Comparison of ENCODE assay signal across 8 cellular contexts in the genomic region with DNA sequence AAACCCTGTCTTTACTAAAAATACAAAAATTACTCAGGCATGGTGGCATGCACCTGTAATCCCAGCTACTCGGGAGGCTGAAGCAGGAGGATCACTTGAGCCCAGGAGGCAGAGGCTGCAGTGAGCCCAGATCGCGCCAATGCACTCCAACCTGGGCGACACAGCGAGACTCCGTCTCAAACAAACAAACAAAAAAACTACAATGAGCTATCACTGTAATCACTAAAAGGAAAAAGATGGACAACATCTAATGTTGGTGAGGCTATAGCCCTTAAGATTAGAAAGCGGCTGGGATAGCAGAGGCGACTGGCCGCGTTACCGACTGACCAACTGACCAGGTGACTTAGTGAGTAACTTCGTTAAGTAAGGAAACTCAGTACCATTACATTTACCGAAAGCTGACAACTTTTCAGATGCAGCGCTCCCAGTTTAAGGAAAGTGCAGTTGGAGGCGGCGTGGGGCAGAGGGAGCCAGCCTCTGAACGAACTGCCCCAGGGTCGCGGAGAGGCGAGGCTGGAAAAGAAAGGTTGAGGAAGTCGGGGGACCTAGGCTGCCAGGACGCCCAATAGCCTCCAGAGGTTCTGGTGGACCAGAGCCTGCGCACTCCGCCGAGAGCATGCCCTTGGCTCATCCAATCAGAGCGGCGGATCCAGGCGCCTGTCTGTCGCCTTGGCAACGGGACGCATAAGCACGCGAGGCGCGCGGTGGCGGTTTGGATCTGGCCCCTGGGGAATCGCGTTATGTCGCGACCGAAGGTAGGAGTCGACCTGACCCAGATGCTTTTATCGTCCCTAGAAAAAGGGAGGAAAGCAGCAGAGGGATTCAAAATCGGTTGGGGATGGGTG. TPM values are rescaled to one million over a fixed set of nuclear protein-coding genes. Genes with fewer than 3 reads are reported as not detected.
DNase-seq lines count a peak whose midpoint lies in the region; ATAC-seq lines count a peak whose summit lies in the region.

No MANE protein-coding gene starts in this region.

- ATAC-seq in HG03442 (IDR thresholded peaks at IDR 0.05; ENCODE audit: unreplicated experiment) (peak; percentile 91), left lobe of liver (peak; percentile 97)

- CTCF ChIA-PET in activated CD4-positive, alpha-beta T cell treated with anti-CD3 and anti-CD28 coated beads, Interleukin-2, amount 10 ng/mL, durations not matched to agents 7 days and 5 days (lab: Charles Lee), result interaction anchor here (0.6 to 3.1 kb wide), 7 partner anchors 8 to 204 kb away, joined by 3 to 10 read pairs (median 3); partner anchors contain the start of gene PDRG1

- H3K27me3 Mint-ChIP-seq in activated CD4-positive, alpha-beta T cell treated with anti-CD3 and anti-CD28 coated beads, Interleukin-2, amount 10 ng/mL, durations not matched to agents 7 days and 5 days, result peaks cover 45% of the 10 kb centered on the region
- peaks cover 2% of the 10 kb centered on the region for H3K27me3 Mint-ChIP-seq in dendritic cell treated with granulocyte-macrophage colony-stimulating factor and Interleukin-4, amounts not matched to agents 40 ng/mL and 50 ng/mL, for 4 days

- DNase-seq in Ammon's horn (ENCODE audit: low spot score) (peak; percentile 97), GM19238 (ENCODE audit: insufficient read length, low spot score) (peak; percentile 84), NCI-H524 (lab: John Stamatoyannopoulos, UW) (peak; percentile 93 to 96), left lobe of liver (ENCODE audit: low spot score) (peak; percentile 96)
- DNase-seq in activated CD4-positive, alpha-beta T cell treated with anti-CD3 and anti-CD28 coated beads, Interleukin-2, amount 10 ng/mL, durations not matched to agents 7 days and 5 days, result peak; percentile 86
- peak; percentile 86 for DNase-seq in stimulated activated CD4-positive, alpha-beta T cell treated with anti-CD3 and anti-CD28 coated beads, Interleukin-1b, Interleukin-23, amount 100 ng/mL, for 48 hours

- peak overlapping the region; percentile 87 for H3K4me3 Mint-ChIP-seq in activated CD4-positive, alpha-beta T cell treated with anti-CD3 and anti-CD28 coated beads, Interleukin-2, amount 10 ng/mL, durations not matched to agents 7 days and 5 days
- H3K4me3 Mint-ChIP-seq in dendritic cell treated with granulocyte-macrophage colony-stimulating factor and Interleukin-4, amounts not matched to agents 40 ng/mL and 50 ng/mL, for 4 days, result peak overlapping the region; percentile 90

- H3K36me3 Mint-ChIP-seq in activated CD4-positive, alpha-beta T cell treated with anti-CD3 and anti-CD28 coated beads, Interleukin-2, amount 10 ng/mL, durations not matched to agents 7 days and 5 days (ENCODE audit: low read depth), result peaks cover 3% of the 10 kb centered on the region
- H3K36me3 Mint-ChIP-seq in dendritic cell treated with granulocyte-macrophage colony-stimulating factor and Interleukin-4, amounts not matched to agents 40 ng/mL and 50 ng/mL, for 4 days (ENCODE audit: low read depth), result no peaks in the 10 kb centered on the region

- intact Hi-C loops in dendritic cell treated with granulocyte-macrophage colony-stimulating factor and Interleukin-4, amounts not matched to agents 40 ng/mL and 50 ng/mL, for 4 days (cut with micrococcal nuclease), result no loop called here

- POLR2A ChIA-PET in activated CD4-positive, alpha-beta T cell treated with anti-CD3 and anti-CD28 coated beads, Interleukin-2, amount 10 ng/mL, durations not matched to agents 7 days and 5 days (lab: Charles Lee), result interaction anchor here (0.9 kb wide), 2 partner anchors 72 to 92 kb away, joined by 3 to 4 read pairs; partner anchors contain the start of gene PDRG1

- peaks cover 17% of the 10 kb centered on the region for H3K4me1 Mint-ChIP-seq in activated CD4-positive, alpha-beta T cell treated with anti-CD3 and anti-CD28 coated beads, Interleukin-2, amount 10 ng/mL, durations not matched to agents 7 days and 5 days
- H3K4me1 Mint-ChIP-seq in dendritic cell treated with granulocyte-macrophage colony-stimulating factor and Interleukin-4, amounts not matched to agents 40 ng/mL and 50 ng/mL, for 4 days (ENCODE audit: low read depth), result peaks cover 7% of the 10 kb centered on the region

- peak overlapping the region; percentile 65 for H3K27ac Mint-ChIP-seq in activated CD4-positive, alpha-beta T cell treated with anti-CD3 and anti-CD28 coated beads, Interleukin-2, amount 10 ng/mL, durations not matched to agents 7 days and 5 days
- peak overlapping the region; percentile 89 for H3K27ac Mint-ChIP-seq in dendritic cell treated with granulocyte-macrophage colony-stimulating factor and Interleukin-4, amounts not matched to agents 40 ng/mL and 50 ng/mL, for 4 days

- no peaks in the 10 kb centered on the region for H3K9me3 Mint-ChIP-seq in activated CD4-positive, alpha-beta T cell treated with anti-CD3 and anti-CD28 coated beads, Interleukin-2, amount 10 ng/mL, durations not matched to agents 7 days and 5 days
- H3K9me3 Mint-ChIP-seq in dendritic cell treated with granulocyte-macrophage colony-stimulating factor and Interleukin-4, amounts not matched to agents 40 ng/mL and 50 ng/mL, for 4 days, result no peaks in the 10 kb centered on the region

RNA-seq across cellular contexts. Expression of gene TTLL9, which starts 8.9 kb away (rescaled TPM):
- total RNA-seq in activated CD4-positive, alpha-beta T cell treated with anti-CD3 and anti-CD28 coated beads, Interleukin-2, amount 10 ng/mL, durations not matched to agents 7 days and 5 days, result not detected
- total RNA-seq in left lobe of liver, result not detected

RNA-seq across cellular contexts. Expression of gene DUSP15, which starts 9.0 kb away (rescaled TPM):
- total RNA-seq in activated CD4-positive, alpha-beta T cell treated with anti-CD3 and anti-CD28 coated beads, Interleukin-2, amount 10 ng/mL, durations not matched to agents 7 days and 5 days, result not detected
- 0.38 TPM for total RNA-seq in left lobe of liver

RNA-seq across cellular contexts. Expression of gene FOXS1, which starts 34.0 kb away (rescaled TPM):
- total RNA-seq in activated CD4-positive, alpha-beta T cell treated with anti-CD3 and anti-CD28 coated beads, Interleukin-2, amount 10 ng/mL, durations not matched to agents 7 days and 5 days, result not detected
- total RNA-seq in left lobe of liver, result not detected

Comparison
In these comparisons a context has a peak if more than half of its experiments do, and no peak if none do; other contexts are left out.
1. Peak in every context shown above with its lines: DNase-seq and ATAC-seq.